1 cellular context compared by ENCODE assay signal in the genomic region with DNA sequence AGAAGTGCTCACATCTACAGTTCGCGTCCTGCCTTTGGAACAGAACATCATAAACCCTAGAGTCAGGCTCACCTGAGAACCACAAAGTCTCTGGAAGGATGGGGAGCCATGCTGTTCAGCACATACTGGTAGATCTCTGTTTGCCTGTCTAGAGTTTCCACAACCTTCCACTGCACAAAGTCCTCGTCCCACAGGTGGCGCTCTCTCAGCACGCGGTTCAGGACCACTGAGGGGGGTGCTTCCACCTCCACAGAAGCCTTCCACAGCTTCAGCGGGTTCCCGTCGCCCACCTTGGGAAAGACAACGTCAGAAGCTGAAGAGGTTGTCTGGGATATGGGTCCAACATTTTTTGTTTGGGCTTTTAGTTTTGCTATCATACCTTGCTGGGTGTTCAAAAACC.
TF ChIP-seq lines count a peak whose summit lies in the region.

No MANE protein-coding gene starts in this region.

TF ChIP-seq in GM12878, 131 proteins besides CTCF, POLR2A, EP300 and RAD21 (continued from another document):
- no peak for TF ChIP-seq ZBTB33 (IDR thresholded peaks at IDR 0.05)
- no peak for TF ChIP-seq BCL11A (IDR thresholded peaks at IDR 0.05; ENCODE audit: low read depth, low read length)
TF ChIP-seq in GM12878: peak in this region for 15.
